ENCODE assay signal across 8 cellular contexts in genomic region chr16:28491970-28492474, GRCh38. TPM values are rescaled to one million over a fixed set of nuclear protein-coding genes. Genes with fewer than 3 reads are reported as not detected.
DNase-seq lines count a peak whose midpoint lies in the region; ATAC-seq and TF ChIP-seq lines count a peak whose summit lies in the region.

CLN3 (minus strand) TSS chr16:28492074; CDS start chr16:28491759, 315 bp downstream.

- H3K4me1 ChIP-seq in gastroesophageal sphincter (peaks cover 0 to 29% (median 3%) of the 10 kb centered on the region in 3 donors), neuronal stem cell (ENCODE audit: control insufficient read depth in 2 of 2, insufficient read depth in 1 of 2, low read depth in 1 of 2, low read length in 2 of 2) (no peaks in the 10 kb centered on the region), subcutaneous abdominal adipose tissue (ENCODE audit: control insufficient read depth in 5 of 5, insufficient read depth in 5 of 5, low read length in 5 of 5) (peaks cover 0 to 21% (median 14%) of the 10 kb centered on the region in 5 donors)

- H3K9me3 ChIP-seq in gastroesophageal sphincter (no peaks in the 10 kb centered on the region), neuronal stem cell (replicated peaks in 1 of 2; ENCODE audit: control insufficient read depth in 2 of 2, insufficient read depth in 1 of 2, low read depth in 1 of 2, low read length in 2 of 2) (no peaks in the 10 kb centered on the region), subcutaneous abdominal adipose tissue (ENCODE audit: control insufficient read depth in 5 of 5, low read length in 5 of 5) (no peaks in the 10 kb centered on the region)

- WGBS in gastroesophageal sphincter (ENCODE audit: low coverage in 1 of 2), 2 donors: 0% methylated on average over 1 to 2 of the region's 21 CpGs
- no CpG with 5 or more reads among the region's 21 CpGs for WGBS in neuronal stem cell (ENCODE audit: extremely low coverage in 2 of 2, insufficient read length in 2 of 2, insufficient replicate concordance in 1 of 2), 2 donors

- TF ChIP-seq POLR2A in NB4 (IDR thresholded peaks at IDR 0.05; ENCODE audit: extremely low read depth, insufficient read length) (peak; percentile 14), gastroesophageal sphincter (IDR thresholded peaks at IDR 0.05) (peak in 1 of 2 donors; percentile 31)

- no peaks in the 10 kb centered on the region for H3K27me3 Mint-ChIP-seq in activated naive CD4-positive, alpha-beta T cell treated with anti-CD3 and anti-CD28 coated beads for 36 hours (ENCODE audit: low read depth)

- H3K4me2 ChIP-seq in neuronal stem cell (ENCODE audit: insufficient read depth, low read length, poor library complexity, severe bottlenecking): peak within 1 kb of the TSS; percentile 95

- peak within 1 kb of the TSS; percentile 39 for H3K23ac ChIP-seq in neuronal stem cell (ENCODE audit: low read depth, low read length, poor library complexity)

- peak within 1 kb of the TSS; percentile 99 for H3K27ac Mint-ChIP-seq in activated naive CD4-positive, alpha-beta T cell treated with anti-CD3 and anti-CD28 coated beads for 36 hours

- peak; percentile 96 for DNase-seq in GF-D8 (lab: John Stamatoyannopoulos, UW)
- peak; percentile 92 for DNase-seq in HEK293T (ENCODE audit: extremely low spot score)
- peak; percentile 98 for DNase-seq in NB4 (ENCODE audit: low read depth)
- DNase-seq in SK-N-DZ (ENCODE audit: low spot score): peak; percentile 98
- peak; percentile 93 for DNase-seq in activated naive CD4-positive, alpha-beta T cell treated with anti-CD3 and anti-CD28 coated beads for 36 hours
- peak; percentile 84 for DNase-seq in neuronal stem cell (ENCODE audit: low spot score)

- TF ChIP-seq CTCF in NB4 (IDR thresholded peaks at IDR 0.05; ENCODE audit: low read depth, low read length) (no peak), gastroesophageal sphincter (IDR thresholded peaks at IDR 0.05) (no peak)

- CTCF ChIA-PET in HEK293T (lab: Yijun Ruan, JAX): no interaction called here
- CTCF ChIA-PET in activated naive CD4-positive, alpha-beta T cell treated with anti-CD3 and anti-CD28 coated beads for 36 hours (lab: Charles Lee): interaction anchor here (0.6 to 1.5 kb wide), 6 partner anchors 10 to 472 kb away, joined by 3 to 5 read pairs (median 3); no protein-coding TSS in a partner anchor

- H3K4ac ChIP-seq in neuronal stem cell (ENCODE audit: low read length): no peak within 1 kb of the TSS

- peak; percentile 97 for ATAC-seq in gastroesophageal sphincter

- H2BK120ac ChIP-seq in neuronal stem cell (ENCODE audit: low read depth, low read length): no peak within 1 kb of the TSS

- peak within 1 kb of the TSS; percentile 2 for H2BK5ac ChIP-seq in neuronal stem cell (ENCODE audit: low read length)

- H3K27me3 ChIP-seq in gastroesophageal sphincter (no peaks in the 10 kb centered on the region), neuronal stem cell (ENCODE audit: control insufficient read depth in 3 of 3, insufficient read depth in 3 of 3, low read depth in 1 of 3, low read length in 3 of 3) (peaks cover 0 to 20% (median 0%) of the 10 kb centered on the region in 3 experiments), subcutaneous abdominal adipose tissue (ENCODE audit: control insufficient read depth in 5 of 5, insufficient read depth in 4 of 5, low read length in 5 of 5) (peaks cover 0 to 4% (median 0%) of the 10 kb centered on the region in 5 donors)

- H3K9me3 Mint-ChIP-seq in activated naive CD4-positive, alpha-beta T cell treated with anti-CD3 and anti-CD28 coated beads for 36 hours: no peaks in the 10 kb centered on the region

- peaks cover 53% of the 10 kb centered on the region for H3K4me1 Mint-ChIP-seq in activated naive CD4-positive, alpha-beta T cell treated with anti-CD3 and anti-CD28 coated beads for 36 hours (ENCODE audit: low read depth)

- POLR2A ChIA-PET in HEK293T (lab: Yijun Ruan, JAX): interaction anchor here (1.0 to 1.5 kb wide), 2 partner anchors 12 to 21 kb away, joined by 3 to 5 read pairs; no protein-coding TSS in a partner anchor

- peak within 1 kb of the TSS; percentile 79 to 94 (median 89) for H3K27ac ChIP-seq in gastroesophageal sphincter
- peak within 1 kb of the TSS; percentile 25 for H3K27ac ChIP-seq in neuronal stem cell (replicated peaks; ENCODE audit: low read length)
- peak within 1 kb of the TSS; percentile 98 for H3K27ac ChIP-seq in subcutaneous abdominal adipose tissue (ENCODE audit: low read depth, low read length)

- peak within 1 kb of the TSS; percentile 82 for H3K4me3 ChIP-seq in NB4 (ENCODE audit: low read depth, low read length)
- H3K4me3 ChIP-seq in gastroesophageal sphincter: peak within 1 kb of the TSS; percentile 86 to 99
- peak within 1 kb of the TSS; percentile 88 to 90 for H3K4me3 ChIP-seq in neuronal stem cell (ENCODE audit: low read length in 2 of 2)
- peak within 1 kb of the TSS; percentile 88 to 99 (median 96) for H3K4me3 ChIP-seq in subcutaneous abdominal adipose tissue (ENCODE audit: low read depth in 1 of 5, low read length in 5 of 5)

- H2AFZ ChIP-seq in neuronal stem cell (ENCODE audit: low read length): peak within 1 kb of the TSS; percentile 95

- H3K14ac ChIP-seq in neuronal stem cell (ENCODE audit: low read length): no peak within 1 kb of the TSS

- H3K79me1 ChIP-seq in neuronal stem cell (ENCODE audit: low read depth, low read length): no peaks in the 10 kb centered on the region

- H2BK12ac ChIP-seq in neuronal stem cell (ENCODE audit: low read length): no peak within 1 kb of the TSS

- TF ChIP-seq EP300 in gastroesophageal sphincter (IDR thresholded peaks at IDR 0.05): no peak

- peak within 1 kb of the TSS; percentile 91 for H3K9ac ChIP-seq in neuronal stem cell (ENCODE audit: low read depth, low read length, poor library complexity)
- H3K9ac ChIP-seq in subcutaneous abdominal adipose tissue (ENCODE audit: low read length in 5 of 5): peak within 1 kb of the TSS; percentile 87 to 97 (median 92)

- intact Hi-C loops in activated naive CD4-positive, alpha-beta T cell treated with anti-CD3 and anti-CD28 coated beads for 36 hours (cut with micrococcal nuclease): no loop called here

- no peak within 1 kb of the TSS for H4K8ac ChIP-seq in neuronal stem cell (ENCODE audit: low read depth, low read length)

- H3K36me3 ChIP-seq in gastroesophageal sphincter (peaks cover 0 to 31% of the 10 kb centered on the region in 2 donors), neuronal stem cell (replicated peaks in 1 of 2; ENCODE audit: control insufficient read depth in 2 of 2, insufficient read depth in 2 of 2, low read length in 2 of 2) (peaks cover 8 to 17% of the 10 kb centered on the region in 2 donors), subcutaneous abdominal adipose tissue (ENCODE audit: control insufficient read depth in 5 of 5, insufficient read depth in 5 of 5, low read length in 5 of 5) (peaks cover 0 to 20% (median 17%) of the 10 kb centered on the region in 5 donors)

- H3K4me3 Mint-ChIP-seq in activated naive CD4-positive, alpha-beta T cell treated with anti-CD3 and anti-CD28 coated beads for 36 hours: peak within 1 kb of the TSS; percentile 97

- no peak within 1 kb of the TSS for H2BK15ac ChIP-seq in neuronal stem cell (ENCODE audit: low read length)

- peak within 1 kb of the TSS; percentile 16 for H2AK5ac ChIP-seq in neuronal stem cell (ENCODE audit: low read depth, low read length)

- peak within 1 kb of the TSS; percentile 68 for H3K18ac ChIP-seq in neuronal stem cell (ENCODE audit: low read length)

- peaks cover 2% of the 10 kb centered on the region for H3K36me3 Mint-ChIP-seq in activated naive CD4-positive, alpha-beta T cell treated with anti-CD3 and anti-CD28 coated beads for 36 hours (ENCODE audit: low read depth)

- no peak within 1 kb of the TSS for H4K91ac ChIP-seq in neuronal stem cell (ENCODE audit: low read depth, low read length, poor library complexity)

TF ChIP-seq in HEK293T, 16 proteins besides CTCF, POLR2A, EP300 and RAD21:
- TF ChIP-seq ZNF384 (IDR thresholded peaks at IDR 0.05) (peak; percentile 99), SUZ12 (IDR thresholded peaks at IDR 0.05) (no peak), ARNT (IDR thresholded peaks at IDR 0.05) (no peak), ELF4 (IDR thresholded peaks at IDR 0.05) (peak; percentile 99), TARDBP (IDR thresholded peaks at IDR 0.05) (no peak), L3MBTL2 (conservative IDR thresholded peaks at IDR 0.05) (peak; percentile 96), CTBP1 (IDR thresholded peaks at IDR 0.05; ENCODE audit: borderline replicate concordance) (no peak), FOXK2 (IDR thresholded peaks at IDR 0.05) (no peak), NFRKB (IDR thresholded peaks at IDR 0.05) (peak; percentile 93)
TF ChIP-seq in HEK293T: peak in this region for 4.

RNA-seq across cellular contexts. Expression of gene CLN3, which starts in this region (rescaled TPM):
- 21.2 and 27.6 TPM in 2 replicates for polyA plus RNA-seq in SK-N-DZ (2014; cell fraction: cytosol; rRNA removed)
- 64.3 and 71.9 TPM in 2 replicates for polyA plus RNA-seq in SK-N-DZ (2014; cell fraction: nucleus; rRNA removed)
- 10 to 100 TPM in 1 of 2 experiments, 1 to 10 TPM in 1; 9.9 to 10.4 TPM for total RNA-seq in activated naive CD4-positive, alpha-beta T cell treated with anti-CD3 and anti-CD28 coated beads for 36 hours
- total RNA-seq in gastroesophageal sphincter: 10 to 100 TPM; 14.0 to 21.8 (median 18.2) TPM
- polyA plus RNA-seq in neuronal stem cell (2013, experiment 1 of 2): 10.9 TPM
- 11.3 TPM for polyA plus RNA-seq in neuronal stem cell (2013, experiment 2 of 2)

Comparison
In these comparisons a context has a peak if more than half of its experiments do, and no peak if none do; other contexts are left out.
1. Peak in every context shown above with its lines: DNase-seq, ATAC-seq, H3K4me3 ChIP-seq and H3K27ac ChIP-seq.
2. H3K27ac ChIP-seq: peak in every context shown above with its lines; median percentile 98 in subcutaneous abdominal adipose tissue; 89 in gastroesophageal sphincter; 25 in neuronal stem cell.